Comparison of ENCODE assay signal across 8 cellular contexts in the genomic region with DNA sequence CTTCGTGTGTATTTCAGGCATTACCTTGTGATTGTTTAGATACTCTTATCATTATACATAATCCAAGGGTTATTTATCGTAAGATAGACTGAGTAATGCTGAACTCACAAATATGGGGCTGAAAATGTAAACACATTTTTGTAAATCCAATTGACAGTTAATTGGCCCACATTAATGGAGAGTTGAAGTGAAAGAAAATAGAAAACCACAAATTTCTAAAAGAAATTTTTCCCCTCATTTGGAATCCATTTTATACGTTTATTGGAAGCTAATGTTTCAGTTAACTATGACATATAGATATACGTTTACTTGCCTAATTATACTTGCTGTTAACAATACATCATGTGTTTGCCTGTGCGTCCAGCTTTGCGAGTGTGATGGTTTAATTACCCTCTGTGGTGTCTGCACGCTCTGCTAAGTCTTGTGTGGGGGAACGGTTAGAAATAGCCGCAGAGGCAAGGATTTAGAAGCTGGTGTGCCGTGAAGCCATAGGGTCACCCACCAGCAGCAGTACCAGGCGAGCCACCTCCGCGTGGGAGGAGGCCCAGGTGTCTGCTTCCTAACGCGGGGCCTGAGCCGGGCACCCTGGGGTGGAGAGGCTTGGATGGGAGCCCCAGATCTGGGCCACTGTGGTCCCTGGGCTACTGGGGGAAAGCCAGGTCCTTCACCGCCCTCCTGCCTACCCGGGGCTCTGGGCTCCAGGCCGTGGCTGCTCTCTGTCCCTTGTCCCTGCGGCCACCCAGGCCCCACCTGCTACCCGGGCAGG.
DNase-seq lines count a peak whose midpoint lies in the region; TF ChIP-seq lines count a peak whose summit lies in the region.

No MANE protein-coding gene starts in this region.

- no peaks in the 10 kb centered on the region for H3K27me3 ChIP-seq in duodenal mucosa (ENCODE audit: control insufficient read depth in 1 of 2, insufficient read depth in 2 of 2, low read length in 2 of 2)
- no peaks in the 10 kb centered on the region for H3K27me3 ChIP-seq in parathyroid adenoma (ENCODE audit: control insufficient read depth, insufficient read depth, low read length)

- peak overlapping the region; percentile 63 for H3K4me2 ChIP-seq in parathyroid adenoma (ENCODE audit: low read length)

- TF ChIP-seq CTCF in parathyroid adenoma (IDR thresholded peaks at IDR 0.05) = no peak

- H3K4me1 ChIP-seq in duodenal mucosa (ENCODE audit: control insufficient read depth in 1 of 2, insufficient read depth in 2 of 2, low read length in 2 of 2) (peaks cover 30 to 34% of the 10 kb centered on the region in 2 donors), parathyroid adenoma (peaks cover 5% of the 10 kb centered on the region)

- H3K36me3 ChIP-seq in duodenal mucosa (ENCODE audit: control insufficient read depth in 1 of 2, insufficient read depth in 2 of 2, low read length in 2 of 2) (no peaks in the 10 kb centered on the region), parathyroid adenoma (ENCODE audit: control insufficient read depth, insufficient read depth, low read length) (no peaks in the 10 kb centered on the region)

- peak overlapping the region; percentile 25 to 60 for H3K9ac ChIP-seq in duodenal mucosa (ENCODE audit: low read depth in 1 of 2, low read length in 2 of 2)
- H3K9ac ChIP-seq in parathyroid adenoma = no peak overlapping the region

- H3K9me3 ChIP-seq in duodenal mucosa (ENCODE audit: control insufficient read depth in 1 of 2, low read length in 2 of 2) (no peaks in the 10 kb centered on the region), parathyroid adenoma (ENCODE audit: control insufficient read depth, low read length) (no peaks in the 10 kb centered on the region)

- no peak overlapping the region for H2AFZ ChIP-seq in parathyroid adenoma

- DNase-seq in DMS153 (lab: John Stamatoyannopoulos, UW) (peak; percentile 21), NCI-H526 (lab: John Stamatoyannopoulos, UW) (peak; percentile 84 to 85), NCI-H345 (lab: John Stamatoyannopoulos, UW) (no peak), dedifferentiated amniotic fluid mesenchymal stem cell (ENCODE audit: extremely low spot score) (no peak), SIG-M5 treated with dmso at 0.1 percent for 504 hours (lab: John Stamatoyannopoulos, UW; ENCODE audit: unreplicated experiment) (no peak)
- DNase-seq in activated effector memory CD4-positive, alpha-beta T cell treated with anti-CD3 and anti-CD28 coated beads, Interleukin-2, amount 50 U/mL, for 16 hours = no peak

- H3K4me3 ChIP-seq in duodenal mucosa (ENCODE audit: low read depth in 1 of 2, low read length in 2 of 2) (peak overlapping the region; percentile 63 to 70), parathyroid adenoma (ENCODE audit: low read depth, low read length) (peak overlapping the region; percentile 43)

- H3K79me2 ChIP-seq in parathyroid adenoma = peaks cover 24% of the 10 kb centered on the region

- H3K27ac ChIP-seq in duodenal mucosa (ENCODE audit: low read depth, low read length) (peak overlapping the region; percentile 7), parathyroid adenoma (peak overlapping the region; percentile 37)

Comparison
In these comparisons a context has a peak if more than half of its experiments do, and no peak if none do; other contexts are left out.
1. DNase-seq: peak in DMS153 (single experiment) and NCI-H526 (2 of 2); none in NCI-H345 (single experiment), activated effector memory CD4-positive, alpha-beta T cell treated with anti-CD3 and anti-CD28 coated beads, Interleukin-2, amount 50 U/mL, for 16 hours (single experiment), dedifferentiated amniotic fluid mesenchymal stem cell (single experiment) and SIG-M5 treated with dmso at 0.1 percent for 504 hours (single experiment).